In the genomic region with DNA sequence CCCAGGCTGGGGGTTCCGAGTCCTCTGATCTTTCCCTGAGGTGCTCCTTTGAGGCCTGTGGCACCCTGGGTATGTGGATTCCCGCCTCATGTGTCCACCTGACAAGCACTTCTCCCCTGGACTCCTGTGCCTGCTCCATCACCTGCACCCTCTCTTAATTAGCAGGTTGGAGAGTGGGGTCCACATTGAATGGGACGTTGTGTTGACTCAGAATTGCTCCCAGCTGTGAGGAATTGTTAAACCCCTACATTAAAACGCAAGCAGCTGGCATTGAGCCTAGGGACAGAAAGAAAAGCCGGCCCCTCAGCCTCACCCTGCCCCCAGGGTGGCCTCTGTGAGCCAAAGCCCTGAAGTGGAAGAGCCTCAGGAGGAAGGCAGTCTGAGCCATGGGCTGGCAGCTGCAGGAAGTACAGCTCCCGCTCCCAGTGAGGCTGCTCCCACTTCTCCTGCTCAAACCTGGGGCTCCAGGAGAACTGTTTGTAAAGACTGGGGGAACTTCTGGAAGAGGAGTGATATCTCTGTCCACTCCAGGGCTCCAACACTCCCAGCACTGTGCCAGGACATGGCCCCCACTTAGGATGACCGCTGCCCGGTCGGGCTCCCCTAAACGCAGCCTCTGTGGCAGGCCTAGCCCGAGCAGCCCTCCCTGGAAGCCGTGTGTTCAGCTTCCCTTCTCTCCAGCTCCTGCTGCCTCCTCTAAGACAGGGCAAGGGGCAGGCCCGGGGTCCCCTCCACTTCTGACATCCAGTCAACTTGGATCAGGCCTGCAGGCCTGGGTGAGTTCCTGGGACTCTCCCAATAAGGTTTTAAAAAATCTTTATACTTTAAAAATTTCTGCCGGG, we compare ENCODE assay signal across 1 cellular context.
TF ChIP-seq lines count a peak whose summit lies in the region.

No MANE protein-coding gene starts in this region.

TF ChIP-seq in GM23338, 12 proteins besides CTCF, POLR2A, EP300 and RAD21 (continued from another document):
- TF ChIP-seq, protein P1, sequence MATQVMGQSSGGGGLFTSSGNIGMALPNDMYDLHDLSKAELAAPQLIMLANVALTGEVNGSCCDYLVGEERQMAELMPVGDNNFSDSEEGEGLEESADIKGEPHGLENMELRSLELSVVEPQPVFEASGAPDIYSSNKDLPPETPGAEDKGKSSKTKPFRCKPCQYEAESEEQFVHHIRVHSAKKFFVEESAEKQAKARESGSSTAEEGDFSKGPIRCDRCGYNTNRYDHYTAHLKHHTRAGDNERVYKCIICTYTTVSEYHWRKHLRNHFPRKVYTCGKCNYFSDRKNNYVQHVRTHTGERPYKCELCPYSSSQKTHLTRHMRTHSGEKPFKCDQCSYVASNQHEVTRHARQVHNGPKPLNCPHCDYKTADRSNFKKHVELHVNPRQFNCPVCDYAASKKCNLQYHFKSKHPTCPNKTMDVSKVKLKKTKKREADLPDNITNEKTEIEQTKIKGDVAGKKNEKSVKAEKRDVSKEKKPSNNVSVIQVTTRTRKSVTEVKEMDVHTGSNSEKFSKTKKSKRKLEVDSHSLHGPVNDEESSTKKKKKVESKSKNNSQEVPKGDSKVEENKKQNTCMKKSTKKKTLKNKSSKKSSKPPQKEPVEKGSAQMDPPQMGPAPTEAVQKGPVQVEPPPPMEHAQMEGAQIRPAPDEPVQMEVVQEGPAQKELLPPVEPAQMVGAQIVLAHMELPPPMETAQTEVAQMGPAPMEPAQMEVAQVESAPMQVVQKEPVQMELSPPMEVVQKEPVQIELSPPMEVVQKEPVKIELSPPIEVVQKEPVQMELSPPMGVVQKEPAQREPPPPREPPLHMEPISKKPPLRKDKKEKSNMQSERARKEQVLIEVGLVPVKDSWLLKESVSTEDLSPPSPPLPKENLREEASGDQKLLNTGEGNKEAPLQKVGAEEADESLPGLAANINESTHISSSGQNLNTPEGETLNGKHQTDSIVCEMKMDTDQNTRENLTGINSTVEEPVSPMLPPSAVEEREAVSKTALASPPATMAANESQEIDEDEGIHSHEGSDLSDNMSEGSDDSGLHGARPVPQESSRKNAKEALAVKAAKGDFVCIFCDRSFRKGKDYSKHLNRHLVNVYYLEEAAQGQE (IDR thresholded peaks at IDR 0.05; ENCODE audit: unreplicated experiment), result no peak
- TF ChIP-seq EZH2phosphoT487 (IDR thresholded peaks at IDR 0.05; ENCODE audit: unreplicated experiment) (no peak), POLR2AphosphoS5 (IDR thresholded peaks at IDR 0.05; ENCODE audit: low read depth) (no peak), ZNF114 (CRISPR knock-in tag; IDR thresholded peaks at IDR 0.05) (no peak), CREB1 (CRISPR knock-in tag; IDR thresholded peaks at IDR 0.05; ENCODE audit: low read depth) (no peak), EZH2 (IDR thresholded peaks at IDR 0.05; ENCODE audit: low read depth, unreplicated experiment) (no peak), STAT1 (IDR thresholded peaks at IDR 0.05; ENCODE audit: unreplicated experiment) (no peak)
